Comparison of ENCODE assay signal across 13 cellular contexts in genomic region chr15:75245741-75246140, GRCh38. TPM values are rescaled to one million over a fixed set of nuclear protein-coding genes. Genes with fewer than 3 reads are reported as not detected.
"Had no signal": no experiment of that assay in that cellular context is flagged by ENCODE, and none has a peak within 500 bp of the region (broad histone marks: within the 10 kb centered on the region; RNA-seq: fewer than 3 reads in every experiment).

No MANE protein-coding gene starts in this region.

RNA-seq across cellular contexts. Expression of gene GOLGA6C, which starts 12.4 kb away (rescaled TPM):
- total RNA-seq: stomach, suprapubic skin, temporal lobe, thyroid gland, transverse colon, upper lobe of left lung, upper lobe of right lung, ureter, urinary bladder, uterus, vagina had no signal
- polyA plus RNA-seq: stomach, urinary bladder had no signal

RNA-seq across cellular contexts. Expression of gene GOLGA6D, which starts 36.9 kb away (rescaled TPM):
- total RNA-seq: thoracic aorta, thyroid gland, tibial nerve, transverse colon, upper lobe of right lung, ureter, urinary bladder, uterus, vagina had no signal
- polyA plus RNA-seq: urinary bladder had no signal
